ENCODE assay signal across 1 cellular context in genomic region chr19:36032251-36033104, GRCh38.
TF ChIP-seq lines count a peak whose summit lies in the region.

TSS of gene CLIP3 (minus strand) at chr19:36032873. CDS start at chr19:36032357, 516 bp downstream.

TF ChIP-seq in HEK293, 187 proteins besides CTCF, POLR2A, EP300 and RAD21 (continued from another document):
- no peak for TF ChIP-seq HIC1 (tag by site-specific recombination; IDR thresholded peaks at IDR 0.05)
